In genomic region chr14:95227279-95227860, GRCh38 we compare ENCODE assay signal across 13 cellular contexts.
A peak's percentile ranks its signal among the peaks of the same experiment; 100 is the strongest.
DNase-seq lines count a peak whose midpoint lies in the region; ATAC-seq and TF ChIP-seq lines count a peak whose summit lies in the region.
"Had no signal": no experiment of that assay in that cellular context is flagged by ENCODE, and none has a peak within 500 bp of the region (broad histone marks: within the 10 kb centered on the region; RNA-seq: fewer than 3 reads in every experiment).

No MANE protein-coding gene starts in this region.

- 28 to 30% methylated on average over 19 of the region's 19 CpGs for WGBS in thyroid gland, 2 donors

- ATAC-seq in GM21360 (IDR thresholded peaks at IDR 0.05; ENCODE audit: unreplicated experiment), result no peak
- ATAC-seq: A549 had no signal

- no peak overlapping the region for H3K9ac ChIP-seq in adipocyte (ENCODE audit: low read length)

- H3K4me3 ChIP-seq in adipocyte (ENCODE audit: low read length), result no peak overlapping the region
- H3K4me3 ChIP-seq in thyroid gland (replicated peaks in 1 of 3), result no peak overlapping the region
- H3K4me3 ChIP-seq: A549 had no signal

- DNase-seq in NCI-H2107 treated with DMSO at 0.1 percent for 48 hours (lab: John Stamatoyannopoulos, UW; ENCODE audit: unreplicated experiment), result peak; percentile 54
- no peak for DNase-seq in NCI-H2107 (lab: John Stamatoyannopoulos, UW)
- peak; percentile 64 for DNase-seq in adipocyte (ENCODE audit: low read depth)
- DNase-seq in kidney glomerular epithelial cell (lab: John Stamatoyannopoulos, UW), result peak; percentile 86
- peak; percentile 76 for DNase-seq in thyroid gland
- no peak for DNase-seq in RPMI8226
- DNase-seq in NAMALWA (ENCODE audit: low spot score), result no peak
- DNase-seq: amniotic stem cell; DMS53; islet precursor cell; stimulated activated CD4-positive, alpha-beta T cell treated with anti-CD3 and anti-CD28 coated beads, Interleukin-4, amount 100 ng/mL, for 1 hour had no signal

- H3K4me1 ChIP-seq in adipocyte (ENCODE audit: control insufficient read depth, insufficient read depth, low read length), result peaks cover 16% of the 10 kb centered on the region
- peaks cover 71 to 91% of the 10 kb centered on the region in 2 donors for H3K4me1 ChIP-seq in thyroid gland

- no peaks in the 10 kb centered on the region for H3K27me3 ChIP-seq in adipocyte (replicated peaks; ENCODE audit: control insufficient read depth, insufficient read depth, low read length)
- no peaks in the 10 kb centered on the region for H3K27me3 ChIP-seq in thyroid gland

- peak in 1 of 2 donors; percentile 23 for TF ChIP-seq POLR2A in thyroid gland (IDR thresholded peaks at IDR 0.05)

- intact Hi-C loops in thyroid gland (cut with DNase I), result no loop called here

- H3K36me3 ChIP-seq in adipocyte (ENCODE audit: control insufficient read depth, insufficient read depth, low read length, severe bottlenecking) (no peaks in the 10 kb centered on the region), thyroid gland (no peaks in the 10 kb centered on the region)

- no peak for TF ChIP-seq CTCF in thyroid gland (IDR thresholded peaks at IDR 0.05)

- H3K9me3 ChIP-seq in adipocyte (ENCODE audit: control insufficient read depth, low read length) (no peaks in the 10 kb centered on the region), thyroid gland (no peaks in the 10 kb centered on the region)
- H3K9me3 ChIP-seq: A549 had no signal

- peak overlapping the region; percentile 66 to 89 (median 84) for H3K27ac ChIP-seq in thyroid gland
- H3K27ac ChIP-seq: A549 had no signal

Comparison
In these comparisons a context has a peak if more than half of its experiments do, and no peak if none do; other contexts are left out.
1. DNase-seq: peak in NCI-H2107 treated with DMSO at 0.1 percent for 48 hours (single experiment), adipocyte (single experiment), kidney glomerular epithelial cell (single experiment) and thyroid gland (2 of 2); none in NCI-H2107 (single experiment), RPMI8226 (single experiment) and NAMALWA (single experiment).